In the genomic region with DNA sequence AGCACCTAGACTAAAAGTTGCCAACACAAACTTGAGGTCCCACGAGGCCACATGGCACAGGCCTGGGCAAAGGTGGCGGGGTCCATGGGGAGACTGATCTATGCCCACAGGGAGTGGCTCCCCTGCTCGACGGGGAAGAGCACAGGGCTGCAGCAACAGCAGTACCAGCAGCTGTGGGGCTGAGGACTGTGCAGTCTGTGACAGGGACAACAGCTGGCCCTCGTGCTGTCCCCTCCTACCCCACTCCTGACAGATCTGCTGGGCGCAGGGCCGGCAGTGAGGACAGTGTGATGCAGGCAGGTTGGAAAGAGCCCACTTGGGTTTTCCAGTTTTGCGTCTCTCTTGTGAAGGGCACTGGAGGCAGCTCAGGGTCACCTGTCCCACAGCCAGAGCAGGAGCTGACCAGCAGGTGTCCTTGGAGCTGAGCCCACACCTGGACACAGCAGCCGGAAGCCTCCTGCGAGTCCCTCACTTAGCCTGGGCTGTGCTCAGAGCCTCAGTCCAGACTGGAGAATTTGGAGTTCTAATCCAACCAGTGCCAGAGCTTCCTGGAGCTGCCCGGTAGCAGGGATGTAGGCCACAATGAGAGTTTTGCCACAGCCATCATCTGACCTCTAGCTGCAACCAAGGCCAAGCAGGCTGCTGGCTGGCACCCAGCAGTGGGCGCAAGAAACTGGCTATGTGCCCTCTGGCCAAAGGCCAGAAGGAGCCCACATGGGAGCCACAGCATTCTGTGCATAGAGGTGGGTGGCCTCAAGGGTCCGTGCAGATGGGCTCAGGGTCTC, we compare ENCODE assay signal across 1 cellular context.
TF ChIP-seq lines count a peak whose summit lies in the region.

No MANE protein-coding gene starts in this region.

TF ChIP-seq in IMR-90, 13 proteins besides CTCF, POLR2A, EP300 and RAD21 (continued from another document):
- no peak for TF ChIP-seq RCOR1 (IDR thresholded peaks at IDR 0.05; ENCODE audit: insufficient replicate concordance, low read length)
